Comparison of ENCODE assay signal across 1 cellular context in genomic region chr6:21836772-21837460, GRCh38.
TF ChIP-seq lines count a peak whose summit lies in the region.

No MANE protein-coding gene starts in this region.

TF ChIP-seq in endothelial cell of umbilical vein, 7 proteins besides CTCF, POLR2A, EP300 and RAD21:
- TF ChIP-seq EZH2 (IDR thresholded peaks at IDR 0.05; ENCODE audit: borderline replicate concordance, low read depth, low read length, severe bottlenecking): no peak
- no peak for TF ChIP-seq MAX (IDR thresholded peaks at IDR 0.05; ENCODE audit: insufficient read depth, insufficient read length)
- TF ChIP-seq MYC (IDR thresholded peaks at IDR 0.05; ENCODE audit: low read depth, low read length): no peak
- TF ChIP-seq FOS (IDR thresholded peaks at IDR 0.05; ENCODE audit: borderline replicate concordance, insufficient read depth, low read length): no peak
- TF ChIP-seq GATA2 (IDR thresholded peaks at IDR 0.05; ENCODE audit: insufficient read depth, insufficient read length, low read depth, low read length): no peak
- no peak for TF ChIP-seq JUN (IDR thresholded peaks at IDR 0.05; ENCODE audit: borderline replicate concordance, insufficient read depth, insufficient read length, low read depth)
- no peak for TF ChIP-seq POLR2AphosphoS5 (IDR thresholded peaks at IDR 0.05; ENCODE audit: insufficient read depth, low read depth, low read length)
